ENCODE assay signal across 21 cellular contexts in genomic region chr4:41322613-41323012, GRCh38.
"Had no signal": no experiment of that assay in that cellular context is flagged by ENCODE, and none has a peak within 500 bp of the region (broad histone marks: within the 10 kb centered on the region; RNA-seq: fewer than 3 reads in every experiment).

No MANE protein-coding gene starts in this region.

- H3K27ac Mint-ChIP-seq: natural killer cell had no signal

- H3K4me3 Mint-ChIP-seq: natural killer cell, neural crest cell had no signal

- ATAC-seq: gastroesophageal sphincter, left lobe of liver, mucosa of descending colon, natural killer cell, sciatic nerve had no signal

- H3K9me3 Mint-ChIP-seq: neural crest cell had no signal

- H3K9me3 ChIP-seq: esophagus squamous epithelium, gastroesophageal sphincter, mucosa of descending colon, stomach, thoracic aorta, transverse colon had no signal

- DNase-seq: dermis blood vessel endothelial cell; esophagus squamous epithelium; glutamatergic neuron; islet precursor cell; mammary epithelial cell; mucosa of descending colon; natural killer cell; posterior cingulate gyrus; spleen; stimulated activated CD4-positive, alpha-beta T cell treated with anti-CD3 and anti-CD28 coated beads, Interleukin-15, amount 100 ng/mL, for 24 hours; stimulated activated CD4-positive, alpha-beta T cell treated with anti-CD3 and anti-CD28 coated beads, Interleukin-1b, Interleukin-23, amount 100 ng/mL, for 48 hours; stimulated activated CD4-positive, alpha-beta T cell treated with anti-CD3 and anti-CD28 coated beads, Interleukin-4, amount 100 ng/mL, for 4 hours; stimulated activated naive CD4-positive, alpha-beta T cell; stomach; substantia nigra; transverse colon had no signal

- H3K4me3 ChIP-seq: esophagus squamous epithelium, gastroesophageal sphincter, mucosa of descending colon, spleen, stomach, thoracic aorta, transverse colon had no signal

- H3K36me3 ChIP-seq: esophagus squamous epithelium, gastroesophageal sphincter, spleen, stomach, thoracic aorta, transverse colon had no signal

- H3K27me3 ChIP-seq: esophagus squamous epithelium, gastroesophageal sphincter, spleen, stomach, transverse colon had no signal

- H3K27ac ChIP-seq: esophagus squamous epithelium, gastroesophageal sphincter, spleen, stomach, thoracic aorta, transverse colon had no signal

- H3K4me1 Mint-ChIP-seq: natural killer cell had no signal

- H3K36me3 Mint-ChIP-seq: natural killer cell had no signal
